In genomic region chr11:22807855-22808558, GRCh38 we compare ENCODE assay signal across 1 cellular context.
TF ChIP-seq lines count a peak whose summit lies in the region.

No MANE protein-coding gene starts in this region.

TF ChIP-seq in GM23338, 12 proteins besides CTCF, POLR2A, EP300 and RAD21 (continued from another document):
- TF ChIP-seq, protein P1, sequence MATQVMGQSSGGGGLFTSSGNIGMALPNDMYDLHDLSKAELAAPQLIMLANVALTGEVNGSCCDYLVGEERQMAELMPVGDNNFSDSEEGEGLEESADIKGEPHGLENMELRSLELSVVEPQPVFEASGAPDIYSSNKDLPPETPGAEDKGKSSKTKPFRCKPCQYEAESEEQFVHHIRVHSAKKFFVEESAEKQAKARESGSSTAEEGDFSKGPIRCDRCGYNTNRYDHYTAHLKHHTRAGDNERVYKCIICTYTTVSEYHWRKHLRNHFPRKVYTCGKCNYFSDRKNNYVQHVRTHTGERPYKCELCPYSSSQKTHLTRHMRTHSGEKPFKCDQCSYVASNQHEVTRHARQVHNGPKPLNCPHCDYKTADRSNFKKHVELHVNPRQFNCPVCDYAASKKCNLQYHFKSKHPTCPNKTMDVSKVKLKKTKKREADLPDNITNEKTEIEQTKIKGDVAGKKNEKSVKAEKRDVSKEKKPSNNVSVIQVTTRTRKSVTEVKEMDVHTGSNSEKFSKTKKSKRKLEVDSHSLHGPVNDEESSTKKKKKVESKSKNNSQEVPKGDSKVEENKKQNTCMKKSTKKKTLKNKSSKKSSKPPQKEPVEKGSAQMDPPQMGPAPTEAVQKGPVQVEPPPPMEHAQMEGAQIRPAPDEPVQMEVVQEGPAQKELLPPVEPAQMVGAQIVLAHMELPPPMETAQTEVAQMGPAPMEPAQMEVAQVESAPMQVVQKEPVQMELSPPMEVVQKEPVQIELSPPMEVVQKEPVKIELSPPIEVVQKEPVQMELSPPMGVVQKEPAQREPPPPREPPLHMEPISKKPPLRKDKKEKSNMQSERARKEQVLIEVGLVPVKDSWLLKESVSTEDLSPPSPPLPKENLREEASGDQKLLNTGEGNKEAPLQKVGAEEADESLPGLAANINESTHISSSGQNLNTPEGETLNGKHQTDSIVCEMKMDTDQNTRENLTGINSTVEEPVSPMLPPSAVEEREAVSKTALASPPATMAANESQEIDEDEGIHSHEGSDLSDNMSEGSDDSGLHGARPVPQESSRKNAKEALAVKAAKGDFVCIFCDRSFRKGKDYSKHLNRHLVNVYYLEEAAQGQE (IDR thresholded peaks at IDR 0.05; ENCODE audit: unreplicated experiment): no peak
- no peak for TF ChIP-seq JUNB (IDR thresholded peaks at IDR 0.05; ENCODE audit: unreplicated experiment)
- no peak for TF ChIP-seq CREB1 (CRISPR knock-in tag; IDR thresholded peaks at IDR 0.05; ENCODE audit: low read depth)
- no peak for TF ChIP-seq EZH2 (IDR thresholded peaks at IDR 0.05; ENCODE audit: low read depth, unreplicated experiment)
- TF ChIP-seq ETS1 (IDR thresholded peaks at IDR 0.05): no peak
- no peak for TF ChIP-seq STAT1 (IDR thresholded peaks at IDR 0.05; ENCODE audit: unreplicated experiment)
